Comparison of ENCODE assay signal across 26 cellular contexts in the genomic region with DNA sequence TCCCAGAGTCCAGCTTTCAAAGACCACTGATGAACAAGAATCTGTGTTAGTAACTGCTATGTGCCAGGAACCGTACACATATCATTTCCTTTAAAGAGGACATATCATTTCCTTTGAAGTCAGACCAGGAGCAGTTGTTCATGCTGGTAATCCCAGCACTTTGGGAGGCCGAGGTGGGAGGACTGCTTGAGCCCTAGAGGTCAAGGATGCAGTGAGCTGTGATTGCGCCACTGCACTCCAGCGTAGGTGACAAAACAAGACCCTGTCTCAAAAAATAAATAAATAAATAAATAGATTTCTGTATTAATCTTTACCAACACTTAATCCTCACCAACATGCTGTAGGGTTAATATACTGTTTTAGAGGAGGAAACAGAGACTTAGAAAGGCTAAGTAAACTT.
"Had no signal": no experiment of that assay in that cellular context is flagged by ENCODE, and none has a peak within 500 bp of the region (broad histone marks: within the 10 kb centered on the region; RNA-seq: fewer than 3 reads in every experiment).

No MANE protein-coding gene starts in this region.

- H3K27ac ChIP-seq: brain microvascular endothelial cell, Peyer's patch, RWPE1, SJCRH30 had no signal

- H3K27me3 ChIP-seq: brain microvascular endothelial cell, MG63, Peyer's patch, SJCRH30 had no signal

- DNase-seq: activated CD4-positive, alpha-beta T cell treated with anti-CD3 and anti-CD28 coated beads for 48 hours; activated CD4-positive, alpha-beta T cell treated with anti-CD3 and anti-CD28 coated beads, Interleukin-2, amount 50 U/mL, for 48 hours; activated CD4-positive, CD25-positive, alpha-beta regulatory T cell treated with anti-CD3 and anti-CD28 coated beads, Interleukin-2, amount 50 U/mL, for 72 hours; activated CD8-positive, alpha-beta memory T cell treated with anti-CD3 and anti-CD28 coated beads, Interleukin-2, amount 10 ng/mL, durations not matched to agents 7 days and 5 days; activated gamma-delta T cell; activated naive CD4-positive, alpha-beta T cell treated with anti-CD3 and anti-CD28 coated beads for 36 hours; activated T-cell treated with anti-CD3 and anti-CD28 coated beads for 4 hours; activated T-cell treated with anti-CD3 and anti-CD28 coated beads, Interleukin-2, amount 50 U/mL, for 48 hours; brain microvascular endothelial cell; cerebellar nuclear complex; KBM-7; MG63; NCI-H1105; NCI-H1436 treated with DMSO at 0.1 percent for 48 hours; NCI-H187; NCI-H2081; NCI-H510A treated with DMSO at 0.1 percent for 48 hours; NCI-H69; Right ventricle myocardium superior; SJCRH30; T-helper 17 cell; T-helper 9 cell had no signal

- H3K4me3 ChIP-seq: MG63, Peyer's patch, SJCRH30 had no signal

- H3K9me3 ChIP-seq: Peyer's patch had no signal

- ATAC-seq: activated CD8-positive, alpha-beta memory T cell treated with anti-CD3 and anti-CD28 coated beads, Interleukin-2, amount 10 ng/mL, durations not matched to agents 7 days and 5 days; activated T-helper 17 cell treated with anti-CD3 and anti-CD28 coated beads, Interleukin-2, amount 50 U/mL, for 72 hours; T-helper 17 cell; WTC11 had no signal

- H3K36me3 ChIP-seq: brain microvascular endothelial cell, MG63, Peyer's patch, SJCRH30 had no signal
